Comparison of ENCODE assay signal across 19 cellular contexts in genomic region chr4:69787879-69788278, GRCh38. TPM values are rescaled to one million over a fixed set of nuclear protein-coding genes. Genes with fewer than 3 reads are reported as not detected.
"Had no signal": no experiment of that assay in that cellular context is flagged by ENCODE, and none has a peak within 500 bp of the region (broad histone marks: within the 10 kb centered on the region; RNA-seq: fewer than 3 reads in every experiment).

No MANE protein-coding gene starts in this region.

- H3K4me3 ChIP-seq: ascending aorta, mucosa of descending colon, psoas muscle had no signal

- H3K27me3 Mint-ChIP-seq: activated CD4-positive, alpha-beta memory T cell treated with anti-CD3 and anti-CD28 coated beads, Interleukin-2, amount 10 ng/mL, durations not matched to agents 7 days and 5 days; activated naive CD8-positive, alpha-beta T cell treated with anti-CD3 and anti-CD28 coated beads, Interleukin-2, amount 10 ng/mL, durations not matched to agents 7 days and 5 days had no signal

- ATAC-seq: mucosa of descending colon, natural killer cell, psoas muscle, sciatic nerve had no signal

- H3K9me3 Mint-ChIP-seq: activated naive CD8-positive, alpha-beta T cell treated with anti-CD3 and anti-CD28 coated beads, Interleukin-2, amount 10 ng/mL, durations not matched to agents 7 days and 5 days; natural killer cell had no signal

- H3K27ac ChIP-seq: ascending aorta, psoas muscle had no signal

- H3K4me3 Mint-ChIP-seq: activated CD4-positive, alpha-beta memory T cell treated with anti-CD3 and anti-CD28 coated beads, Interleukin-2, amount 10 ng/mL, durations not matched to agents 7 days and 5 days; activated naive CD8-positive, alpha-beta T cell treated with anti-CD3 and anti-CD28 coated beads, Interleukin-2, amount 10 ng/mL, durations not matched to agents 7 days and 5 days; activated T-cell treated with anti-CD3 and anti-CD28 coated beads, Interleukin-2, amount 50 U/mL, for 72 hours; natural killer cell had no signal

- DNase-seq: activated CD4-positive, alpha-beta memory T cell treated with anti-CD3 and anti-CD28 coated beads, Interleukin-2, amount 10 ng/mL, durations not matched to agents 7 days and 5 days; activated CD4-positive, alpha-beta T cell treated with anti-CD3 and anti-CD28 coated beads for 1 hour; activated naive CD8-positive, alpha-beta T cell treated with anti-CD3 and anti-CD28 coated beads, Interleukin-2, amount 10 ng/mL, durations not matched to agents 7 days and 5 days; activated T-cell treated with anti-CD3 and anti-CD28 coated beads, Interleukin-2, amount 50 U/mL, for 72 hours; central memory CD4-positive, alpha-beta T cell; cortex of kidney; effector CD8-positive, alpha-beta T cell; glutamatergic neuron; mucosa of descending colon; natural killer cell; occipital lobe; psoas muscle; stimulated activated CD4-positive, alpha-beta T cell treated with anti-CD3 and anti-CD28 coated beads, Interleukin-12 subunit alpha, Interleukin-12 subunit beta, amount 100 ng/mL, for 4 hours; stimulated activated CD4-positive, alpha-beta T cell treated with anti-CD3 and anti-CD28 coated beads, Interleukin-2, amount 100 ng/mL, for 48 hours; stimulated activated naive CD4-positive, alpha-beta T cell treated with Interleukin-2 at 50 U/mL for 16 hours; trophoblast cell had no signal

- H3K27me3 ChIP-seq: ascending aorta had no signal

- H3K4me1 Mint-ChIP-seq: activated CD4-positive, alpha-beta memory T cell treated with anti-CD3 and anti-CD28 coated beads, Interleukin-2, amount 10 ng/mL, durations not matched to agents 7 days and 5 days; activated naive CD8-positive, alpha-beta T cell treated with anti-CD3 and anti-CD28 coated beads, Interleukin-2, amount 10 ng/mL, durations not matched to agents 7 days and 5 days; natural killer cell had no signal

- H3K27ac Mint-ChIP-seq: activated CD4-positive, alpha-beta memory T cell treated with anti-CD3 and anti-CD28 coated beads, Interleukin-2, amount 10 ng/mL, durations not matched to agents 7 days and 5 days; activated naive CD8-positive, alpha-beta T cell treated with anti-CD3 and anti-CD28 coated beads, Interleukin-2, amount 10 ng/mL, durations not matched to agents 7 days and 5 days; activated T-cell treated with anti-CD3 and anti-CD28 coated beads, Interleukin-2, amount 50 U/mL, for 72 hours; natural killer cell had no signal

- H3K36me3 ChIP-seq: ascending aorta had no signal

- H3K36me3 Mint-ChIP-seq: activated naive CD8-positive, alpha-beta T cell treated with anti-CD3 and anti-CD28 coated beads, Interleukin-2, amount 10 ng/mL, durations not matched to agents 7 days and 5 days; natural killer cell had no signal

RNA-seq across cellular contexts. Expression of gene SULT1B1, which starts 27.5 kb away (rescaled TPM):
- total RNA-seq: epithelial cell of proximal tubule had no signal
